1 cellular context compared by ENCODE assay signal in the genomic region with DNA sequence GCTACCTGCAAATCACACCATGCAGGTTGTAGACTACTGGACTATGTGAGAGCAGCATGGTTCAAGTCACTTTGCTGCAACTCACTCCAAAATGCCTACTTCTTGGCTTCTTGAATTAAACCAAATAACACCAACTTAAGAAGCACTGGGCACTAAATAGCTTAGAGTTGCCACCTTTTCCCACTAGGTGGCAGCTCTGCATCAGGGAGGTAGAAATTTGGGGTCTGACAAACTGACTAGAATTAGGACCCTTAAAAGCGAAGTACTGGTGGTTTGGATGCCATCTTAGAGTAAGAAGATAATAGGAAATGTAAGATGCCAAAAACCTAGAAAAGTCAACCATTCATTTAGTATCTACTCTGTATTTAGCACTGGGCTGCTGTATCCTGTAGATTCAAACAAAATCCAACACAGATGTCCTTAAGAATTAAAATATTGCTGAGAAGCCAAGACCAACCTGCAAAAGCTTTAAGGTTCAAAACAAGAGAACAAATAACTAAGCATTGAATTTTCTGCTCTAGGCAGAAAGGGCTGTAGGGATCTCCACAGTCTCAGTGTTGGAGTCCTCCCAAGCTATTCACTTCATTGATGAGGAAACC.
TF ChIP-seq lines count a peak whose summit lies in the region.

No MANE protein-coding gene starts in this region.

TF ChIP-seq in HCT116, 20 proteins besides CTCF, POLR2A, EP300 and RAD21 (continued from another document):
- TF ChIP-seq, protein P1, sequence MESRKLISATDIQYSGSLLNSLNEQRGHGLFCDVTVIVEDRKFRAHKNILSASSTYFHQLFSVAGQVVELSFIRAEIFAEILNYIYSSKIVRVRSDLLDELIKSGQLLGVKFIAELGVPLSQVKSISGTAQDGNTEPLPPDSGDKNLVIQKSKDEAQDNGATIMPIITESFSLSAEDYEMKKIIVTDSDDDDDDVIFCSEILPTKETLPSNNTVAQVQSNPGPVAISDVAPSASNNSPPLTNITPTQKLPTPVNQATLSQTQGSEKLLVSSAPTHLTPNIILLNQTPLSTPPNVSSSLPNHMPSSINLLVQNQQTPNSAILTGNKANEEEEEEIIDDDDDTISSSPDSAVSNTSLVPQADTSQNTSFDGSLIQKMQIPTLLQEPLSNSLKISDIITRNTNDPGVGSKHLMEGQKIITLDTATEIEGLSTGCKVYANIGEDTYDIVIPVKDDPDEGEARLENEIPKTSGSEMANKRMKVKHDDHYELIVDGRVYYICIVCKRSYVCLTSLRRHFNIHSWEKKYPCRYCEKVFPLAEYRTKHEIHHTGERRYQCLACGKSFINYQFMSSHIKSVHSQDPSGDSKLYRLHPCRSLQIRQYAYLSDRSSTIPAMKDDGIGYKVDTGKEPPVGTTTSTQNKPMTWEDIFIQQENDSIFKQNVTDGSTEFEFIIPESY (IDR thresholded peaks at IDR 0.05; ENCODE audit: extremely low read depth, insufficient replicate concordance, low read length), result no peak
- TF ChIP-seq ZFX (IDR thresholded peaks at IDR 0.05) (no peak), SP1 (IDR thresholded peaks at IDR 0.05; ENCODE audit: low read depth) (no peak), EZH2 (IDR thresholded peaks at IDR 0.05) (no peak), ZNF274 (IDR thresholded peaks at IDR 0.05; ENCODE audit: low read depth, low read length) (no peak)
